ENCODE assay signal across 24 cellular contexts in the genomic region with DNA sequence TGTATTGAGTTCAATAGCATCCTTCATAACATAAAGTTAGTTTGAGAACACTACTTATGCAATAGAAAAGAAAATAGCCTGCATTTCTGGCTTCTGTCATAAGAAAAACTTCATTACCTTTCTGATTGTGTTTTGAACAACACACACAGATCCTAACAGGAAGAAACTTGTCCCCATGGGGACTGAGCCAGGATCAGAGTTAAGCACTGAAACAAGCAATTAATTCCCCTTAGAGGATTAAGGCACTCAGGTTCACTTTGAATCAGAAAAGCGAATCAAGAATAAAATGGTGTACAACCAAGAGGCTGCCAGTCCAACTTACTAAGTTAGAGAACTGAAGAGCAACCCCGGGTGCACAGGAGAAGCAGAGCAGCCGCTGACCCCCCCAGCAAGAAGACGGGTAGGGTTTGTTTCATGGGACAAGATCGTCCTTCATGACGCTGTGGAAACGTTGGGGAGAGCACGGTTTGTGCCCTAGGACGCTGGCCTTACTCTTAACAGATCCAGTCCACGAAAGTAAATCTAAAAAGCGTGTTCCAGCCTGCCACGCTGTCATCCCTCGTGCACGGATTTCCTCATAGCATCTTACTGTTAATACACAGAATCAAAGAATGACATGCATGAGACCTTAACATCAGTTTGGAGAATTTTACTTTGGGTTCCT. TPM values are rescaled to one million over a fixed set of nuclear protein-coding genes. Genes with fewer than 3 reads are reported as not detected.
DNase-seq lines count a peak whose midpoint lies in the region; ATAC-seq and TF ChIP-seq lines count a peak whose summit lies in the region.
"Had no signal": no experiment of that assay in that cellular context is flagged by ENCODE, and none has a peak within 500 bp of the region (broad histone marks: within the 10 kb centered on the region; RNA-seq: fewer than 3 reads in every experiment).

No MANE protein-coding gene starts in this region.

- H3K36me3 ChIP-seq in suprapubic skin, result no peaks in the 10 kb centered on the region
- no peaks in the 10 kb centered on the region for H3K36me3 ChIP-seq in transverse colon
- no peaks in the 10 kb centered on the region for H3K36me3 ChIP-seq in psoas muscle (ENCODE audit: insufficient read depth in 1 of 2, low read depth in 1 of 2)
- H3K36me3 ChIP-seq: BE2C, heart left ventricle, lower lobe of right lung had no signal

- H3K9me3 ChIP-seq in suprapubic skin (no peaks in the 10 kb centered on the region), transverse colon (no peaks in the 10 kb centered on the region), psoas muscle (no peaks in the 10 kb centered on the region)
- H3K9me3 ChIP-seq: BE2C, lower lobe of right lung, tibial artery had no signal

- ATAC-seq in HG02571 (IDR thresholded peaks at IDR 0.05; ENCODE audit: unreplicated experiment) (no peak), psoas muscle (no peak)
- ATAC-seq: heart left ventricle had no signal

- H3K27ac ChIP-seq in epithelial cell of prostate (peak overlapping the region; percentile 26), suprapubic skin (peak overlapping the region; percentile 55), transverse colon (no peak overlapping the region), psoas muscle (no peak overlapping the region)
- H3K27ac ChIP-seq: 22Rv1, heart left ventricle, lower lobe of right lung, tibial artery had no signal

- TF ChIP-seq POLR2A in suprapubic skin (IDR thresholded peaks at IDR 0.05) (no peak), transverse colon (IDR thresholded peaks at IDR 0.05) (no peak)

- WGBS in suprapubic skin, result 63% methylated on average over 14 of the region's 14 CpGs
- 95% methylated on average over 12 to 14 of the region's 14 CpGs for WGBS in transverse colon (ENCODE audit: low coverage in 1 of 2), 2 donors
- WGBS in psoas muscle, 3 donors, result 90 to 92% (median 90%) methylated on average over 14 of the region's 14 CpGs

- DNase-seq in NCI-H1105 treated with DMSO at 0.1 percent for 48 hours (lab: John Stamatoyannopoulos, UW) (peak; percentile 18), NCI-H1105 (lab: John Stamatoyannopoulos, UW) (no peak), NCI-H524 (lab: John Stamatoyannopoulos, UW) (peak; percentile 18 to 79), epithelial cell of prostate (ENCODE audit: low read depth, low spot score) (peak; percentile 24), suprapubic skin (ENCODE audit: low spot score in 2 of 2) (no peak), transverse colon (no peak), psoas muscle (no peak)
- DNase-seq: activated naive CD4-positive, alpha-beta T cell; amygdala; BE2C; central memory CD4-positive, alpha-beta T cell; effector CD8-positive, alpha-beta T cell; GF-D8; lower lobe of right lung; NCI-H1694; SHP77; stimulated activated CD4-positive, alpha-beta T cell treated with anti-CD3 and anti-CD28 coated beads, Interleukin-1b, Interleukin-23, amount 100 ng/mL, for 48 hours; stimulated activated naive CD4-positive, alpha-beta T cell treated with Interleukin-2 at 50 U/mL for 16 hours; T-cell had no signal

- TF ChIP-seq EP300 in suprapubic skin (IDR thresholded peaks at IDR 0.05) (no peak), transverse colon (IDR thresholded peaks at IDR 0.05; ENCODE audit: low read depth) (no peak)

- intact Hi-C loops in transverse colon (cut with DNase I; ENCODE audit: low total_unique reads), result no loop called here
- intact Hi-C loops in psoas muscle (cut with DNase I), result no loop called here

- H3K27me3 ChIP-seq in suprapubic skin (no peaks in the 10 kb centered on the region), transverse colon (no peaks in the 10 kb centered on the region), psoas muscle (ENCODE audit: insufficient read depth in 3 of 3, low read length in 2 of 3) (no peaks in the 10 kb centered on the region)
- H3K27me3 ChIP-seq: BE2C, heart left ventricle, tibial artery had no signal

- H3K4me3 ChIP-seq in suprapubic skin, result no peak overlapping the region
- no peak overlapping the region for H3K4me3 ChIP-seq in transverse colon
- H3K4me3 ChIP-seq in psoas muscle, result no peak overlapping the region
- H3K4me3 ChIP-seq: GM12878, heart left ventricle, lower lobe of right lung, tibial artery had no signal

- in situ Hi-C loops in transverse colon (cut with MboI; ENCODE audit: low pct_ligation_motif_present in 1 of 4, low pct_unique_long_range_greater_than_20kb in 1 of 4, low sequenced_read_pairs in 3 of 4), result no loop called here

- no peak for TF ChIP-seq CTCF in suprapubic skin (IDR thresholded peaks at IDR 0.05)
- no peak for TF ChIP-seq CTCF in transverse colon (IDR thresholded peaks at IDR 0.05)
- TF ChIP-seq CTCF in psoas muscle (IDR thresholded peaks at IDR 0.05), result no peak

- H3K4me1 ChIP-seq in suprapubic skin (peaks cover 42% of the 10 kb centered on the region), transverse colon (no peaks in the 10 kb centered on the region), psoas muscle (peaks cover 6% of the 10 kb centered on the region)
- H3K4me1 ChIP-seq: BE2C, tibial artery had no signal

RNA-seq across cellular contexts. Expression of a gene that starts 46.6 kb away (rescaled TPM):
- total RNA-seq in suprapubic skin (1 to 10 TPM; 1.5 to 4.2 (median 3.6) TPM), transverse colon (1 to 10 TPM in 3 of 4 donors, not detected in 1; 6.4 to 9.2 (median 8.8) TPM), psoas muscle (1 to 10 TPM; 1.6 to 4.4 (median 2.6) TPM)
- under 1 TPM; 0.44 to 0.79 (median 0.70) TPM for polyA plus RNA-seq in psoas muscle

Comparison
In these comparisons a context has a peak if more than half of its experiments do, and no peak if none do; other contexts are left out.
1. DNase-seq: peak in NCI-H1105 treated with DMSO at 0.1 percent for 48 hours (single experiment), NCI-H524 (2 of 2) and epithelial cell of prostate (single experiment); none in NCI-H1105 (single experiment), suprapubic skin (0 of 2), transverse colon (single experiment) and psoas muscle (0 of 2).
2. H3K27ac ChIP-seq: peak in epithelial cell of prostate (single experiment) and suprapubic skin (single experiment); none in transverse colon (0 of 4) and psoas muscle (single experiment).